7 cellular contexts compared by ENCODE assay signal in genomic region chr22:31451709-31452571, GRCh38. TPM values are rescaled to one million over a fixed set of nuclear protein-coding genes. Genes with fewer than 3 reads are reported as not detected.
A peak's percentile ranks its signal among the peaks of the same experiment; 100 is the strongest.
DNase-seq lines count a peak whose midpoint lies in the region; ATAC-seq, FAIRE-seq and TF ChIP-seq lines count a peak whose summit lies in the region.

No MANE protein-coding gene starts in this region.

- no peaks in the 10 kb centered on the region for H4K20me1 ChIP-seq in endothelial cell of umbilical vein (replicated peaks; ENCODE audit: control insufficient read depth, extremely low read depth, insufficient read depth, low read length)

- H3K36me3 ChIP-seq in endothelial cell of umbilical vein (ENCODE audit: control insufficient read depth in 2 of 2, extremely low read depth in 1 of 2, insufficient read depth in 2 of 2, low read length in 2 of 2) = peaks cover 13 to 27% of the 10 kb centered on the region in 2 experiments

- DNase-seq in COR-L47 (lab: John Stamatoyannopoulos, UW) (peak; percentile 2), GM13976 (ENCODE audit: low spot score) (peak; percentile 41), RKO (ENCODE audit: low spot score) (peak; percentile 70), endothelial cell of umbilical vein (ENCODE audit: low read depth, low spot score) (peak; percentile 59), pulmonary artery endothelial cell (ENCODE audit: low read depth, low spot score) (peak; percentile 7)

- H2AFZ ChIP-seq in endothelial cell of umbilical vein (ENCODE audit: low read depth, low read length) = no peak overlapping the region

- dilution Hi-C loops in endothelial cell of umbilical vein (cut with MboI; ENCODE audit: extremely low pct_ligation_motif_present, low sequenced_read_pairs) = no loop called here

- TF ChIP-seq CTCF in GM13976 (IDR thresholded peaks at IDR 0.05; ENCODE audit: borderline replicate concordance, control extremely low read depth, extremely low read depth, insufficient read depth, missing control alignments) = peak; percentile 39
- TF ChIP-seq CTCF in endothelial cell of umbilical vein (IDR thresholded peaks at IDR 0.05; ENCODE audit: extremely low read depth in 1 of 2, insufficient read depth in 1 of 2, low read depth in 1 of 2, low read length in 2 of 2) = peak; percentile 46 to 53

- H3K9me3 ChIP-seq in endothelial cell of umbilical vein (replicated peaks; ENCODE audit: control insufficient read depth, insufficient read depth, low read length) = no peaks in the 10 kb centered on the region

- in situ Hi-C loops in GM13976 (cut with MboI; ENCODE audit: low sequenced_read_pairs, unreplicated experiment) = no loop called here

- FAIRE-seq in endothelial cell of umbilical vein (lab: Jason Lieb, UNC) = peak; percentile 54

- no peaks in the 10 kb centered on the region for H3K27me3 ChIP-seq in endothelial cell of umbilical vein (ENCODE audit: control insufficient read depth in 2 of 2, insufficient read depth in 2 of 2, low read length in 2 of 2)

- H3K9ac ChIP-seq in endothelial cell of umbilical vein (replicated peaks; ENCODE audit: extremely low read depth, insufficient read depth, low read length) = no peak overlapping the region

- H3K27ac ChIP-seq in endothelial cell of umbilical vein (ENCODE audit: insufficient read depth, low read depth, low read length) = no peak overlapping the region

- no peak for TF ChIP-seq POLR2A in endothelial cell of umbilical vein (IDR thresholded peaks at IDR 0.05; ENCODE audit: low read depth, low read length)

- H3K79me2 ChIP-seq in endothelial cell of umbilical vein (ENCODE audit: control insufficient read depth, insufficient read depth, low read length) = no peaks in the 10 kb centered on the region

- CTCF ChIA-PET in endothelial cell of umbilical vein (lab: Charles Lee) = interaction anchor here (0.6 to 1.9 kb wide), 28 partner anchors 9 to 519 kb away, joined by 3 to 32 read pairs (median 4); partner anchors contain the start of genes EIF4ENIF1 and PISD

- intact Hi-C loops in endothelial cell of umbilical vein (cut with micrococcal nuclease) = loop anchor here (1.0 kb wide), 1 partner anchor 182 kb away; no protein-coding TSS in a partner anchor

- POLR2A ChIA-PET in endothelial cell of umbilical vein (lab: Charles Lee) = no interaction called here

- ATAC-seq in HG02571 (IDR thresholded peaks at IDR 0.05; ENCODE audit: unreplicated experiment) = no peak
- ATAC-seq in HG03354 (IDR thresholded peaks at IDR 0.05; ENCODE audit: poor library complexity, severe bottlenecking, unreplicated experiment) = no peak

- H3K9me1 ChIP-seq in endothelial cell of umbilical vein (replicated peaks; ENCODE audit: control insufficient read depth, extremely low read depth, insufficient read depth, low read length) = no peaks in the 10 kb centered on the region

- no peak overlapping the region for H3K4me3 ChIP-seq in endothelial cell of umbilical vein (replicated peaks in 1 of 3; ENCODE audit: insufficient read depth in 1 of 3, low read depth in 1 of 3, low read length in 3 of 3)

- no peak overlapping the region for H3K4me2 ChIP-seq in endothelial cell of umbilical vein (ENCODE audit: insufficient read depth, low read length)

- no peaks in the 10 kb centered on the region for H3K4me1 ChIP-seq in endothelial cell of umbilical vein (ENCODE audit: control insufficient read depth, extremely low read depth, insufficient read depth, low read length)

- BruUV-seq in endothelial cell of umbilical vein (replicated peaks; lab: Mats Ljungman, UMichigan) = no TSS peak

TF ChIP-seq in endothelial cell of umbilical vein, 7 proteins besides CTCF, POLR2A, EP300 and RAD21:
- no peak for TF ChIP-seq MYC (IDR thresholded peaks at IDR 0.05; ENCODE audit: low read depth, low read length)
- TF ChIP-seq GATA2 (IDR thresholded peaks at IDR 0.05; ENCODE audit: insufficient read depth, insufficient read length, low read depth, low read length) = no peak
- no peak for TF ChIP-seq EZH2 (IDR thresholded peaks at IDR 0.05; ENCODE audit: borderline replicate concordance, low read depth, low read length, severe bottlenecking)
- TF ChIP-seq FOS (IDR thresholded peaks at IDR 0.05; ENCODE audit: borderline replicate concordance, insufficient read depth, low read length) = no peak
- no peak for TF ChIP-seq JUN (IDR thresholded peaks at IDR 0.05; ENCODE audit: borderline replicate concordance, insufficient read depth, insufficient read length, low read depth)
- no peak for TF ChIP-seq POLR2AphosphoS5 (IDR thresholded peaks at IDR 0.05; ENCODE audit: insufficient read depth, low read depth, low read length)
- TF ChIP-seq, protein P1, sequence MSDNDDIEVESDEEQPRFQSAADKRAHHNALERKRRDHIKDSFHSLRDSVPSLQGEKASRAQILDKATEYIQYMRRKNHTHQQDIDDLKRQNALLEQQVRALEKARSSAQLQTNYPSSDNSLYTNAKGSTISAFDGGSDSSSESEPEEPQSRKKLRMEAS (IDR thresholded peaks at IDR 0.05; ENCODE audit: insufficient read depth, insufficient read length) = no peak

RNA-seq across cellular contexts. Expression of gene EIF4ENIF1, which starts 37.7 kb away (rescaled TPM):
- total RNA-seq in endothelial cell of umbilical vein (36.6 and 38.7 TPM in 2 replicates), pulmonary artery endothelial cell (10.9 and 13.4 TPM in 2 replicates)
- polyA plus RNA-seq in endothelial cell of umbilical vein = 22.4 and 22.8 TPM in 2 replicates
- polyA plus RNA-seq in endothelial cell of umbilical vein (2011; cell fraction: cytosol; rRNA removed) = 18.1 and 20.5 TPM in 2 replicates
- polyA plus RNA-seq in endothelial cell of umbilical vein (2011; cell fraction: nucleus; rRNA removed) = 45.8 and 59.5 TPM in 2 replicates
- polyA plus RNA-seq in endothelial cell of umbilical vein (2012) = 20.6 and 21.6 TPM in 2 replicates
- polyA minus RNA-seq in endothelial cell of umbilical vein = 30.2 and 42.8 TPM in 2 replicates
- 11.0 TPM for polyA minus RNA-seq in endothelial cell of umbilical vein (2011; cell fraction: cytosol; rRNA and poly(A)+ RNA removed)
- 22.4 and 29.6 TPM in 2 replicates for polyA minus RNA-seq in endothelial cell of umbilical vein (2011; cell fraction: nucleus; rRNA and poly(A)+ RNA removed)

RNA-seq across cellular contexts. Expression of gene SFI1, which starts 44.4 kb away (rescaled TPM):
- total RNA-seq in endothelial cell of umbilical vein (38.3 and 46.4 TPM in 2 replicates), pulmonary artery endothelial cell (17.8 and 23.1 TPM in 2 replicates)
- 12.5 and 14.2 TPM in 2 replicates for polyA plus RNA-seq in endothelial cell of umbilical vein
- polyA plus RNA-seq in endothelial cell of umbilical vein (2011; cell fraction: cytosol; rRNA removed) = 7.5 and 9.0 TPM in 2 replicates
- polyA plus RNA-seq in endothelial cell of umbilical vein (2011; cell fraction: nucleus; rRNA removed) = 118 and 129 TPM in 2 replicates
- 10.9 and 13.4 TPM in 2 replicates for polyA plus RNA-seq in endothelial cell of umbilical vein (2012)
- 30.2 and 38.8 TPM in 2 replicates for polyA minus RNA-seq in endothelial cell of umbilical vein
- 3.8 TPM for polyA minus RNA-seq in endothelial cell of umbilical vein (2011; cell fraction: cytosol; rRNA and poly(A)+ RNA removed)
- 55.4 and 69.0 TPM in 2 replicates for polyA minus RNA-seq in endothelial cell of umbilical vein (2011; cell fraction: nucleus; rRNA and poly(A)+ RNA removed)

RNA-seq across cellular contexts. Expression of gene DRG1, which starts 52.5 kb away (rescaled TPM):
- total RNA-seq in endothelial cell of umbilical vein (51.6 and 65.1 TPM in 2 replicates), pulmonary artery endothelial cell (77.3 and 79.3 TPM in 2 replicates)
- 30.6 and 37.7 TPM in 2 replicates for polyA plus RNA-seq in endothelial cell of umbilical vein
- polyA plus RNA-seq in endothelial cell of umbilical vein (2011; cell fraction: cytosol; rRNA removed) = 59.1 and 63.9 TPM in 2 replicates
- 37.1 and 39.9 TPM in 2 replicates for polyA plus RNA-seq in endothelial cell of umbilical vein (2011; cell fraction: nucleus; rRNA removed)
- 53.3 and 75.5 TPM in 2 replicates for polyA plus RNA-seq in endothelial cell of umbilical vein (2012)
- polyA minus RNA-seq in endothelial cell of umbilical vein = 52.2 and 64.2 TPM in 2 replicates
- 49.9 TPM for polyA minus RNA-seq in endothelial cell of umbilical vein (2011; cell fraction: cytosol; rRNA and poly(A)+ RNA removed)
- 22.8 and 45.4 TPM in 2 replicates for polyA minus RNA-seq in endothelial cell of umbilical vein (2011; cell fraction: nucleus; rRNA and poly(A)+ RNA removed)

Comparison
In these comparisons a context has a peak if more than half of its experiments do, and no peak if none do; other contexts are left out.
1. DNase-seq: peak in every context shown above with its lines; median percentile 70 in RKO; 59 in endothelial cell of umbilical vein; 41 in GM13976; 7 in pulmonary artery endothelial cell; 2 in COR-L47.